ENCODE assay signal across 2 cellular contexts in the genomic region with DNA sequence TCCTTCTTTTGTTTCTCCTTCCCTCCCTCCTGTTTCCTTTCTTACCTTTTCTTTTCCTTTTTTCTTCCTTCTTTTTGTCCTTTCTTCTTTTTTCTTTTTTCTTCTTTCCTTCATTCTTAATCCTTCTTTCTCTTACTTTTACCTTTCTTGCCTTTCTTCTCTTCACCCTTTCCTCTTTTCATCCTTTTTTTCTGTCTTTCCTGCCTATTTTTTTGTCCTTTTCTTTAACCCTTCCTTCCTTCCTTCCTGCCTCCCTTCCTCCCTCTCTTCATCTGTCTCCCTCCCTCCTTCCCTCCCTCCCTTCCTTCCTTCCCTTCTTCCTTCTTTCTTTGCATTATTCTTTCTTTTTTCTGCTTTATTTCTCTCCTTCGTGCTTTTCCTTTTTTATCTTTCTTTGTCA.
TF ChIP-seq lines count a peak whose summit lies in the region.

No MANE protein-coding gene starts in this region.

TF ChIP-seq in HEK293, 187 proteins besides CTCF, POLR2A, EP300 and RAD21 (continued from another document):
- TF ChIP-seq ZNF354C (tag by site-specific recombination; IDR thresholded peaks at IDR 0.05; ENCODE audit: borderline replicate concordance, low read depth) (no peak), KLF17 (tag by site-specific recombination; IDR thresholded peaks at IDR 0.05) (no peak), PRDM1 (tag by site-specific recombination; IDR thresholded peaks at IDR 0.05) (peak; percentile 59; the same call in 1 of the 2 replicates), ZNF366 (tag by site-specific recombination; conservative IDR thresholded peaks at IDR 0.05) (peak; percentile 91)

TF ChIP-seq in GM12878, 131 proteins besides CTCF, POLR2A, EP300 and RAD21:
- no peak for TF ChIP-seq CUX1 (IDR thresholded peaks at IDR 0.05; ENCODE audit: insufficient replicate concordance, low read depth, low read length)
- TF ChIP-seq PAX5 (IDR thresholded peaks at IDR 0.05; ENCODE audit: borderline replicate concordance, low read depth, low read length) = no peak
- peak; percentile 16 for TF ChIP-seq E4F1 (IDR thresholded peaks at IDR 0.05; ENCODE audit: borderline replicate concordance, partially characterized antibody)
TF ChIP-seq in GM12878: peak in this region for 1.
